16 cellular contexts compared by ENCODE assay signal in the genomic region with DNA sequence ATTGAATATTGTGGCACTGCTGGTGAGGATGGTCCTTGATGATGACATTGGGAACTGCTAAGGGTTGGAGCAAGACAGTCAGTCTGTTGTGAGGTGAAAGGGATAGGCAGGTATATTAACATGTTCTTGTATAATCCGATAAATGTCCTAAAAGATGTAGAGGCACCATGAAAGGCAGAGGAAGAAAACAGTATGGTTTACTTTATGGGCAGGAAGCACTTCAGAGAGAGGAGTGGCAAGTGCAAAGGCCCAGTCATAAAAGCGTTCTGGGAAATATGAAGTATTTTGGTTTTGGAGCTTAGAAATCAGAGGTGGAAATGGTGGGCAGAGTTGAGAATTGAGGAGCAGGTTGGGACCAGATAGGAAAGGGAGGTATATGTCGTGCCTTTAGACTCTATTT.
"Had no signal": no experiment of that assay in that cellular context is flagged by ENCODE, and none has a peak within 500 bp of the region (broad histone marks: within the 10 kb centered on the region; RNA-seq: fewer than 3 reads in every experiment).

No MANE protein-coding gene starts in this region.

- H3K27me3 Mint-ChIP-seq: activated T-helper 17 cell treated with anti-CD3 and anti-CD28 coated beads, Interleukin-2, amount 50 U/mL, for 72 hours had no signal

- DNase-seq: activated CD4-positive, alpha-beta T cell treated with anti-CD3 and anti-CD28 coated beads, Interleukin-2, amount 50 U/mL, for 4 hours; activated CD4-positive, CD25-positive, alpha-beta regulatory T cell; activated naive CD4-positive, alpha-beta T cell treated with anti-CD3 and anti-CD28 coated beads for 36 hours; foreskin keratinocyte; hypothalamus; islet precursor cell; nucleus accumbens; spleen; stimulated activated CD4-positive, alpha-beta T cell treated with anti-CD3 and anti-CD28 coated beads, Interleukin-4, amount 100 ng/mL, for 4 hours; stimulated activated naive CD4-positive, alpha-beta T cell; T-helper 1 cell; T1000; upper lobe of right lung had no signal

- H3K9me3 Mint-ChIP-seq: activated naive CD4-positive, alpha-beta T cell treated with anti-CD3 and anti-CD28 coated beads for 36 hours; activated T-helper 17 cell treated with anti-CD3 and anti-CD28 coated beads, Interleukin-2, amount 50 U/mL, for 72 hours; nephron had no signal

- H3K4me3 Mint-ChIP-seq: activated naive CD4-positive, alpha-beta T cell treated with anti-CD3 and anti-CD28 coated beads for 36 hours; activated T-helper 17 cell treated with anti-CD3 and anti-CD28 coated beads, Interleukin-2, amount 50 U/mL, for 72 hours; nephron had no signal

- ATAC-seq: activated T-helper 17 cell treated with anti-CD3 and anti-CD28 coated beads, Interleukin-2, amount 50 U/mL, for 72 hours; foreskin keratinocyte; left lobe of liver had no signal

- H3K27ac Mint-ChIP-seq: activated naive CD4-positive, alpha-beta T cell treated with anti-CD3 and anti-CD28 coated beads for 36 hours; activated T-helper 17 cell treated with anti-CD3 and anti-CD28 coated beads, Interleukin-2, amount 50 U/mL, for 72 hours; nephron had no signal
